1 cellular context compared by ENCODE assay signal in the genomic region with DNA sequence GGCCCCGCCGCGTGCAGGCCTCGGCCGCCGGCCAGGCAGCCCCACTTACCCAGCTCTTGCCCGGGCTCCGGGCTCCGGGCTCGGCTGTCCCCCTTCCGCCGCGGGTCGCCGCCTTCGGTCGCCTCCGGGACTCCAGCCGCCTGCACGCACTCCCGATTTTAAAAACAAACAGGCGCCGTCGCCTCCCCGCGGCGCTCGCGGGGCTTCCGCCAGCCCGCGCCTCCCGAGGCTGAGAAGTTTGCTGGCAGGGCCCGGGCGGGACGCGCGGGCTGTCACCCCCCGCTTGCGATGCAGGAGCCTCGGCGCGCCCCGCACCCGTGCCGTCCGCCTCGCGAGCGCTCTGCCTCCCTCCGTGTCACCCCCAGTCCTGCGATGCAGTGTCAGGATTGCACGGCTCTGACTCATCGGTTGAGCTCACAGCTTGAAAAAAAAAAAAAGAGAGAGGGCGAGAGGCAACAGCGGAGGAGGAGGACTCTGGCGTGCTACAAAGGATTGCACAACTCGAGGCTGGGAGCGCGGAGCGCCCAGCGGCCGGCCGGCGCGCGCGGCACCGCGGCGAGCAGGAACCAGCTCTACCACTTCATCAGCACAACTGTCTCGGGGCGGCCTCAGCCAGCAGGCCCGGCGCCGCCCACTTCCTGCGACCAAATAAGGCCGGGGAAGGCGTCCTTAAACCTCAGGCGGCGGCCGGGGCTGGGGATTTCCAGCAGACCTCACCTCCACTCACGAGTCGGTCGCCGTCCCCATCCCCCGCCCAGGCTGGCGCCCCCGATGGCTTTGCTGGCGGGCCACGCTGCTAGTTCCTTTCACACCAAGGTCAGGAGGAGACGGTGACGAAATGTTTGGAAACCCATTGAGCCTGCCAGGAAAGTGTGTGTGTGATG.
TF ChIP-seq lines count a peak whose summit lies in the region.

No MANE protein-coding gene starts in this region.

TF ChIP-seq in HepG2, 621 proteins besides CTCF, POLR2A, EP300 and RAD21 (continued from another document and continues in another):
- TF ChIP-seq, protein P1, sequence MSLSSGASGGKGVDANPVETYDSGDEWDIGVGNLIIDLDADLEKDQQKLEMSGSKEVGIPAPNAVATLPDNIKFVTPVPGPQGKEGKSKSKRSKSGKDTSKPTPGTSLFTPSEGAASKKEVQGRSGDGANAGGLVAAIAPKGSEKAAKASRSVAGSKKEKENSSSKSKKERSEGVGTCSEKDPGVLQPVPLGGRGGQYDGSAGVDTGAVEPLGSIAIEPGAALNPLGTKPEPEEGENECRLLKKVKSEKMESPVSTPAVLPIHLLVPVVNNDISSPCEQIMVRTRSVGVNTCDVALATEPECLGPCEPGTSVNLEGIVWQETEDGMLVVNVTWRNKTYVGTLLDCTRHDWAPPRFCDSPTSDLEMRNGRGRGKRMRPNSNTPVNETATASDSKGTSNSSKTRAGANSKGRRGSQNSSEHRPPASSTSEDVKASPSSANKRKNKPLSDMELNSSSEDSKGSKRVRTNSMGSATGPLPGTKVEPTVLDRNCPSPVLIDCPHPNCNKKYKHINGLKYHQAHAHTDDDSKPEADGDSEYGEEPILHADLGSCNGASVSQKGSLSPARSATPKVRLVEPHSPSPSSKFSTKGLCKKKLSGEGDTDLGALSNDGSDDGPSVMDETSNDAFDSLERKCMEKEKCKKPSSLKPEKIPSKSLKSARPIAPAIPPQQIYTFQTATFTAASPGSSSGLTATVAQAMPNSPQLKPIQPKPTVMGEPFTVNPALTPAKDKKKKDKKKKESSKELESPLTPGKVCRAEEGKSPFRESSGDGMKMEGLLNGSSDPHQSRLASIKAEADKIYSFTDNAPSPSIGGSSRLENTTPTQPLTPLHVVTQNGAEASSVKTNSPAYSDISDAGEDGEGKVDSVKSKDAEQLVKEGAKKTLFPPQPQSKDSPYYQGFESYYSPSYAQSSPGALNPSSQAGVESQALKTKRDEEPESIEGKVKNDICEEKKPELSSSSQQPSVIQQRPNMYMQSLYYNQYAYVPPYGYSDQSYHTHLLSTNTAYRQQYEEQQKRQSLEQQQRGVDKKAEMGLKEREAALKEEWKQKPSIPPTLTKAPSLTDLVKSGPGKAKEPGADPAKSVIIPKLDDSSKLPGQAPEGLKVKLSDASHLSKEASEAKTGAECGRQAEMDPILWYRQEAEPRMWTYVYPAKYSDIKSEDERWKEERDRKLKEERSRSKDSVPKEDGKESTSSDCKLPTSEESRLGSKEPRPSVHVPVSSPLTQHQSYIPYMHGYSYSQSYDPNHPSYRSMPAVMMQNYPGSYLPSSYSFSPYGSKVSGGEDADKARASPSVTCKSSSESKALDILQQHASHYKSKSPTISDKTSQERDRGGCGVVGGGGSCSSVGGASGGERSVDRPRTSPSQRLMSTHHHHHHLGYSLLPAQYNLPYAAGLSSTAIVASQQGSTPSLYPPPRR (CRISPR knock-in tag; IDR thresholded peaks at IDR 0.05; ENCODE audit: borderline replicate concordance): peak; percentile 83
- TF ChIP-seq ZBTB42 (CRISPR knock-in tag; IDR thresholded peaks at IDR 0.05) (no peak), SPEN (CRISPR knock-in tag; IDR thresholded peaks at IDR 0.05; ENCODE audit: low read depth) (peak; percentile 86), RORA (CRISPR knock-in tag; IDR thresholded peaks at IDR 0.05) (no peak), ZNF101 (CRISPR knock-in tag; IDR thresholded peaks at IDR 0.05; ENCODE audit: borderline replicate concordance, low read depth) (0 out of 2 replicates have a peak, but pooled peaks have one; percentile 79), ZNF510 (CRISPR knock-in tag; IDR thresholded peaks at IDR 0.05; ENCODE audit: low read depth) (0 out of 2 replicates have a peak, but pooled peaks have one; percentile 56), BHLHE40 (IDR thresholded peaks at IDR 0.05; ENCODE audit: low read length) (peak; percentile 64), FOXK2 (IDR thresholded peaks at IDR 0.05) (no peak), CBX1 (IDR thresholded peaks at IDR 0.05; ENCODE audit: low read depth) (no peak), ZEB1 (IDR thresholded peaks at IDR 0.05; ENCODE audit: insufficient replicate concordance, low read depth) (peak; percentile 56), NPAS2 (CRISPR knock-in tag; IDR thresholded peaks at IDR 0.05; ENCODE audit: borderline replicate concordance) (no peak), HNF4A (CRISPR knock-in tag; IDR thresholded peaks at IDR 0.05) (peak; percentile 37), ZNF850 (CRISPR knock-in tag; conservative IDR thresholded peaks at IDR 0.05) (no peak), NONO (IDR thresholded peaks at IDR 0.05) (no peak), NONO (CRISPR knock-in tag; conservative IDR thresholded peaks at IDR 0.05) (peak; percentile 71), ZNF382 (CRISPR knock-in tag; IDR thresholded peaks at IDR 0.05; ENCODE audit: borderline replicate concordance) (no peak), NFYB (CRISPR knock-in tag; IDR thresholded peaks at IDR 0.05) (0 out of 2 replicates have a peak, but pooled peaks have one; percentile 7), KAT7 (CRISPR knock-in tag; IDR thresholded peaks at IDR 0.05; ENCODE audit: borderline replicate concordance) (peak; percentile 74), ATF7 (IDR thresholded peaks at IDR 0.05) (peak; percentile 39; the same call in 1 of the 2 replicates), ATF7 (CRISPR knock-in tag; IDR thresholded peaks at IDR 0.05) (peak; percentile 88; the same call in 1 of the 2 replicates), NR2F2 (IDR thresholded peaks at IDR 0.05; ENCODE audit: borderline replicate concordance, low read depth) (0 out of 2 replicates have a peak, but pooled peaks have one; percentile 14), NBN (conservative IDR thresholded peaks at IDR 0.05) (no peak), AKAP8 (CRISPR knock-in tag; IDR thresholded peaks at IDR 0.05) (peak; percentile 91)
- TF ChIP-seq, protein P2, sequence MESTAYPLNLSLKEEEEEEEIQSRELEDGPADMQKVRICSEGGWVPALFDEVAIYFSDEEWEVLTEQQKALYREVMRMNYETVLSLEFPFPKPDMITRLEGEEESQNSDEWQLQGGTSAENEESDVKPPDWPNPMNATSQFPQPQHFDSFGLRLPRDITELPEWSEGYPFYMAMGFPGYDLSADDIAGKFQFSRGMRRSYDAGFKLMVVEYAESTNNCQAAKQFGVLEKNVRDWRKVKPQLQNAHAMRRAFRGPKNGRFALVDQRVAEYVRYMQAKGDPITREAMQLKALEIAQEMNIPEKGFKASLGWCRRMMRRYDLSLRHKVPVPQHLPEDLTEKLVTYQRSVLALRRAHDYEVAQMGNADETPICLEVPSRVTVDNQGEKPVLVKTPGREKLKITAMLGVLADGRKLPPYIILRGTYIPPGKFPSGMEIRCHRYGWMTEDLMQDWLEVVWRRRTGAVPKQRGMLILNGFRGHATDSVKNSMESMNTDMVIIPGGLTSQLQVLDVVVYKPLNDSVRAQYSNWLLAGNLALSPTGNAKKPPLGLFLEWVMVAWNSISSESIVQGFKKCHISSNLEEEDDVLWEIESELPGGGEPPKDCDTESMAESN (CRISPR knock-in tag; conservative IDR thresholded peaks at IDR 0.05): peak; percentile 86
- TF ChIP-seq, protein P3, sequence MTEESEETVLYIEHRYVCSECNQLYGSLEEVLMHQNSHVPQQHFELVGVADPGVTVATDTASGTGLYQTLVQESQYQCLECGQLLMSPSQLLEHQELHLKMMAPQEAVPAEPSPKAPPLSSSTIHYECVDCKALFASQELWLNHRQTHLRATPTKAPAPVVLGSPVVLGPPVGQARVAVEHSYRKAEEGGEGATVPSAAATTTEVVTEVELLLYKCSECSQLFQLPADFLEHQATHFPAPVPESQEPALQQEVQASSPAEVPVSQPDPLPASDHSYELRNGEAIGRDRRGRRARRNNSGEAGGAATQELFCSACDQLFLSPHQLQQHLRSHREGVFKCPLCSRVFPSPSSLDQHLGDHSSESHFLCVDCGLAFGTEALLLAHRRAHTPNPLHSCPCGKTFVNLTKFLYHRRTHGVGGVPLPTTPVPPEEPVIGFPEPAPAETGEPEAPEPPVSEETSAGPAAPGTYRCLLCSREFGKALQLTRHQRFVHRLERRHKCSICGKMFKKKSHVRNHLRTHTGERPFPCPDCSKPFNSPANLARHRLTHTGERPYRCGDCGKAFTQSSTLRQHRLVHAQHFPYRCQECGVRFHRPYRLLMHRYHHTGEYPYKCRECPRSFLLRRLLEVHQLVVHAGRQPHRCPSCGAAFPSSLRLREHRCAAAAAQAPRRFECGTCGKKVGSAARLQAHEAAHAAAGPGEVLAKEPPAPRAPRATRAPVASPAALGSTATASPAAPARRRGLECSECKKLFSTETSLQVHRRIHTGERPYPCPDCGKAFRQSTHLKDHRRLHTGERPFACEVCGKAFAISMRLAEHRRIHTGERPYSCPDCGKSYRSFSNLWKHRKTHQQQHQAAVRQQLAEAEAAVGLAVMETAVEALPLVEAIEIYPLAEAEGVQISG (CRISPR knock-in tag; IDR thresholded peaks at IDR 0.05): peak; percentile 83
- TF ChIP-seq, protein P4, sequence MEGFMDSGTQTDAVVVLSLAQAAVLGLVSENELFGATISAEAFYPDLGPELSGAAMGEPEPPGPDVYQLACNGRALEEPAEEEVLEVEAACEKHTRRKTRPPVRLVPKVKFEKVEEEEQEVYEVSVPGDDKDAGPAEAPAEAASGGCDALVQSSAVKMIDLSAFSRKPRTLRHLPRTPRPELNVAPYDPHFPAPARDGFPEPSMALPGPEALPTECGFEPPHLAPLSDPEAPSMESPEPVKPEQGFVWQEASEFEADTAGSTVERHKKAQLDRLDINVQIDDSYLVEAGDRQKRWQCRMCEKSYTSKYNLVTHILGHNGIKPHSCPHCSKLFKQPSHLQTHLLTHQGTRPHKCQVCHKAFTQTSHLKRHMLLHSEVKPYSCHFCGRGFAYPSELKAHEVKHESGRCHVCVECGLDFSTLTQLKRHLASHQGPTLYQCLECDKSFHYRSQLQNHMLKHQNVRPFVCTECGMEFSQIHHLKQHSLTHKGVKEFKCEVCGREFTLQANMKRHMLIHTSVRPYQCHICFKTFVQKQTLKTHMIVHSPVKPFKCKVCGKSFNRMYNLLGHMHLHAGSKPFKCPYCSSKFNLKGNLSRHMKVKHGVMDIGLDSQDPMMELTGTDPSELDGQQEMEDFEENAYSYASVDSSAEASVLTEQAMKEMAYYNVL (CRISPR knock-in tag; IDR thresholded peaks at IDR 0.05; ENCODE audit: borderline replicate concordance): peak; percentile 82
- TF ChIP-seq, protein P5, sequence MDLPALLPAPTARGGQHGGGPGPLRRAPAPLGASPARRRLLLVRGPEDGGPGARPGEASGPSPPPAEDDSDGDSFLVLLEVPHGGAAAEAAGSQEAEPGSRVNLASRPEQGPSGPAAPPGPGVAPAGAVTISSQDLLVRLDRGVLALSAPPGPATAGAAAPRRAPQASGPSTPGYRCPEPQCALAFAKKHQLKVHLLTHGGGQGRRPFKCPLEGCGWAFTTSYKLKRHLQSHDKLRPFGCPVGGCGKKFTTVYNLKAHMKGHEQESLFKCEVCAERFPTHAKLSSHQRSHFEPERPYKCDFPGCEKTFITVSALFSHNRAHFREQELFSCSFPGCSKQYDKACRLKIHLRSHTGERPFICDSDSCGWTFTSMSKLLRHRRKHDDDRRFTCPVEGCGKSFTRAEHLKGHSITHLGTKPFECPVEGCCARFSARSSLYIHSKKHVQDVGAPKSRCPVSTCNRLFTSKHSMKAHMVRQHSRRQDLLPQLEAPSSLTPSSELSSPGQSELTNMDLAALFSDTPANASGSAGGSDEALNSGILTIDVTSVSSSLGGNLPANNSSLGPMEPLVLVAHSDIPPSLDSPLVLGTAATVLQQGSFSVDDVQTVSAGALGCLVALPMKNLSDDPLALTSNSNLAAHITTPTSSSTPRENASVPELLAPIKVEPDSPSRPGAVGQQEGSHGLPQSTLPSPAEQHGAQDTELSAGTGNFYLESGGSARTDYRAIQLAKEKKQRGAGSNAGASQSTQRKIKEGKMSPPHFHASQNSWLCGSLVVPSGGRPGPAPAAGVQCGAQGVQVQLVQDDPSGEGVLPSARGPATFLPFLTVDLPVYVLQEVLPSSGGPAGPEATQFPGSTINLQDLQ (CRISPR knock-in tag; IDR thresholded peaks at IDR 0.05): peak; percentile 65; the same call in 1 of the 2 replicates
- TF ChIP-seq, protein P6, sequence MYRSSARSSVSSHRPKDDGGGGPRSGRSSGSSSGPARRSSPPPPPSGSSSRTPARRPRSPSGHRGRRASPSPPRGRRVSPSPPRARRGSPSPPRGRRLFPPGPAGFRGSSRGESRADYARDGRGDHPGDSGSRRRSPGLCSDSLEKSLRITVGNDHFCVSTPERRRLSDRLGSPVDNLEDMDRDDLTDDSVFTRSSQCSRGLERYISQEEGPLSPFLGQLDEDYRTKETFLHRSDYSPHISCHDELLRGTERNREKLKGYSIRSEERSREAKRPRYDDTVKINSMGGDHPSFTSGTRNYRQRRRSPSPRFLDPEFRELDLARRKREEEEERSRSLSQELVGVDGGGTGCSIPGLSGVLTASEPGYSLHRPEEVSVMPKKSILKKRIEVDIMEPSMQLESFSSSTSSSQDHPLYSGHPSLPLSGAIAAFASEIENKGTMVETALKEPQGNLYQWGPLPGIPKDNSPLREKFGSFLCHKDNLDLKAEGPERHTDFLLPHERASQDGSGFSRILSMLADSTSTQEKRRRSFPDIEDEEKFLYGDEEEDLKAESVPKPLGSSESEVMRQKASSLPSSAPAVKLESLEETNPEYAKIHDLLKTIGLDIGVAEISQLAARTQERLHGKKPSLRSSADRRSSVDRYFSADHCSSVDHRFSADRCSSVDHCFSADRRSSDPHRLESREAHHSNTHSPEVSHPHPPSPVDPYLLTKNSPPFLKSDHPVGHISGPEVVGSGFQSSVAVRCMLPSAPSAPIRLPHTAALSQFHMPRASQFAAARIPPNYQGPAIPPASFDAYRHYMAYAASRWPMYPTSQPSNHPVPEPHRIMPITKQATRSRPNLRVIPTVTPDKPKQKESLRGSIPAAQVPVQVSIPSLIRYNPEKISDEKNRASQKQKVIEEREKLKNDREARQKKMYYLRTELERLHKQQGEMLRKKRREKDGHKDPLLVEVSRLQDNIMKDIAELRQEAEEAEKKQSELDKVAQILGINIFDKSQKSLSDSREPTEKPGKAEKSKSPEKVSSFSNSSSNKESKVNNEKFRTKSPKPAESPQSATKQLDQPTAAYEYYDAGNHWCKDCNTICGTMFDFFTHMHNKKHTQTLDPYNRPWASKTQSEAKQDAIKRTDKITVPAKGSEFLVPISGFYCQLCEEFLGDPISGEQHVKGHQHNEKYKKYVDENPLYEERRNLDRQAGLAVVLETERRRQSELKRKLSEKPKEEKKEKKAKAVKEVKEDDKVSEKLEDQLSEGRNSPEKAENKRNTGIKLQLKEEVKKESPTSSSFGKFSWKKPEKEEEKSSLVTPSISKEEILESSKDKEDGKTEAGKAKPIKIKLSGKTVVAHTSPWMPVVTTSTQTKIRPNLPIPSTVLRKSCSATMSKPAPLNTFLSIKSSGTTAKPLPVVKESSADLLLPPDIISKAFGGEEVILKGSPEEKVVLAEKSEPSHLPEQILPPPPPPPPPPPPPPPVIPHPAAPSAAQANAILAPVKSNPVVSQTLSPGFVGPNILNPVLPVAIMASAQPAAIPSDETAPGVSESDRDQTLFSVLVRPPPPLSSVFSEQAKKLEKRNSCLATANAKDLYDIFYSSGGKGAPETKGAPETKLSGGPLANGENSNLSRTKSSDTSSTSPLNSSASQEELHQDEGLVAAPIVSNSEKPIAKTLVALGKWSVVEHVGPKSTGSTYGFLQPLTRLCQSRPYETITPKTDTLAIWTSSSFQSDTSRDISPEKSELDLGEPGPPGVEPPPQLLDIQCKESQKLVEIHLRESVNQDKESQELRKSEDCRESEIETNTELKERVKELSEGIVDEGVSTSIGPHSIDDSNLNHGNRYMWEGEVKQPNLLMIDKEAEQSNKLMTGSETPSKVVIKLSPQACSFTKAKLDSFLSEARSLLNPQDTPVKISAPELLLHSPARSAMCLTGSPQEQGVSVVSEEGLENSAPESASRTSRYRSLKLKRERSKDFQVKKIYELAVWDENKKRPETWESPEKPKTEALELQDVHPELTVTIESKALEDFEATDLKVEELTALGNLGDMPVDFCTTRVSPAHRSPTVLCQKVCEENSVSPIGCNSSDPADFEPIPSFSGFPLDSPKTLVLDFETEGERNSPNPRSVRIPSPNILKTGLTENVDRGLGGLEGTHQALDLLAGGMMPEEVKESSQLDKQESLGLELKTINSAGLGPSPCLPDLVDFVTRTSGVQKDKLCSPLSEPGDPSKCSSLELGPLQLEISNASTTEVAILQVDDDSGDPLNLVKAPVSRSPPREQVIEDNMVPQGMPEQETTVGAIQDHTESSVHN (CRISPR knock-in tag; IDR thresholded peaks at IDR 0.05): peak; percentile 68
